In the genomic region with DNA sequence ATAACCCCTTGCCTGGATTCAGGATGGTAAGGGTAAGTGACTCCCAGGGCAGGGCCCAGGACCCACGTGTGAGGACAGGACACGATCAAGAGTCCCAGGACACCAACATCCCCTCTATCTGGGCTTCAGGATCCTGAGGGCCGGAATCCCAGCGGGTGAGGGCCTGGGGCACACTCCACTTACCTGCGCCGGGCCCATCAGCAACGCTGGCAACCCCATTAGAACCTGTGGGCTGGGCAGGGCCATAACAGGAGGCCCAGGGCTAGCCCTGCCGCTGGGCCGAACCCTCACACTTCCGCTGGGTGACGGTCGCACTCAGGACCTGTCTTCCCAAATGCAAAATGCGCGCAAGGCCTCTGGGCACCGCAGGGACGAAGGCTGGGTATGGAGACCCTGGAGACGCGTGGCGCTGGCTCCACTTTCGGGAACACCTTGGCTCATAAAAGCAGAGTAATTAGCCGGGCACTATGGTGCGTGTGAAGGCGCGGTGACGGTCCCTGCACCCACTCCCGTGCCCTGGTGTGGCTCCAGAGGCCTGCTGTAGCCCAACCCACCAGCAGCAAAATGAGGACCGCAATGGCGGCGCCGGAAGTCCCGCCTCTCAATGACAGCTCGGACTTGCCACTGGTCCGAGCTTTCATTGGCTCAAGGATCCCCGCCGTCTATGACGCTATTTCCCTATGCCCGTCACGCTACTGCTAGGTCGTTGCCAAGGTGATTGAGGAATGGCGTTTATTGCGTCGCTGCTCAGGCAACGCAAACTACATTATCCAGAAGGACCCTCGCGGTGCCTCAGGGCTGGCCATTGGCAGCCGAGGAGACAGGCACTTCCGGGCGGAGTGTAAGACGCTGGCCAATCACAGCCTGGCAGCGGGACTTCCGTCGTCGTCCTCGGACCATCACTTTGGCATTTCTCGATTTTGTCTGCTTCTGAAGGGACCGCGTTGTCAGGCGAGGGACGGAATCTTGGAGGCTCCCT, we compare ENCODE assay signal across 8 cellular contexts. TPM values are rescaled to one million over a fixed set of nuclear protein-coding genes. Genes with fewer than 3 reads are reported as not detected.
A peak's percentile ranks its signal among the peaks of the same experiment; 100 is the strongest.
DNase-seq lines count a peak whose midpoint lies in the region; ATAC-seq lines count a peak whose summit lies in the region.

A gene (minus strand): TSS at position 578 of the 979 bp plus-strand sequence. CDS start 332 bp downstream, at position 246.

- DNase-seq in NCI-H2196 (lab: John Stamatoyannopoulos, UW; ENCODE audit: unreplicated experiment): peak; percentile 83
- DNase-seq in activated CD8-positive, alpha-beta memory T cell treated with anti-CD3 and anti-CD28 coated beads for 1 hour (ENCODE audit: extremely low read depth in 1 of 2, low read depth in 1 of 2): peak; percentile 82 to 90
- peak; percentile 89 for DNase-seq in effector CD8-positive, alpha-beta T cell (lab: John Stamatoyannopoulos, UW)
- DNase-seq in lung microvascular endothelial cell (ENCODE audit: low read depth in 2 of 2): peak; percentile 100
- DNase-seq in stimulated activated CD4-positive, alpha-beta T cell treated with anti-CD3 and anti-CD28 coated beads, TNF-alpha, amount 100 ng/mL, for 1 hour (ENCODE audit: low read depth in 3 of 3, low spot score in 1 of 3): peak; percentile 81 to 90 (median 86)
- DNase-seq in RKO (ENCODE audit: low spot score): no peak

- ATAC-seq in GM18498 (IDR thresholded peaks at IDR 0.05; ENCODE audit: unreplicated experiment) (peak; percentile 94), HG02884 (IDR thresholded peaks at IDR 0.05; ENCODE audit: unreplicated experiment) (peak; percentile 96)

RNA-seq across cellular contexts. Expression of the gene that starts here (rescaled TPM):
- total RNA-seq in lung microvascular endothelial cell: 4.1 and 6.9 TPM in 2 replicates
